In the genomic region with DNA sequence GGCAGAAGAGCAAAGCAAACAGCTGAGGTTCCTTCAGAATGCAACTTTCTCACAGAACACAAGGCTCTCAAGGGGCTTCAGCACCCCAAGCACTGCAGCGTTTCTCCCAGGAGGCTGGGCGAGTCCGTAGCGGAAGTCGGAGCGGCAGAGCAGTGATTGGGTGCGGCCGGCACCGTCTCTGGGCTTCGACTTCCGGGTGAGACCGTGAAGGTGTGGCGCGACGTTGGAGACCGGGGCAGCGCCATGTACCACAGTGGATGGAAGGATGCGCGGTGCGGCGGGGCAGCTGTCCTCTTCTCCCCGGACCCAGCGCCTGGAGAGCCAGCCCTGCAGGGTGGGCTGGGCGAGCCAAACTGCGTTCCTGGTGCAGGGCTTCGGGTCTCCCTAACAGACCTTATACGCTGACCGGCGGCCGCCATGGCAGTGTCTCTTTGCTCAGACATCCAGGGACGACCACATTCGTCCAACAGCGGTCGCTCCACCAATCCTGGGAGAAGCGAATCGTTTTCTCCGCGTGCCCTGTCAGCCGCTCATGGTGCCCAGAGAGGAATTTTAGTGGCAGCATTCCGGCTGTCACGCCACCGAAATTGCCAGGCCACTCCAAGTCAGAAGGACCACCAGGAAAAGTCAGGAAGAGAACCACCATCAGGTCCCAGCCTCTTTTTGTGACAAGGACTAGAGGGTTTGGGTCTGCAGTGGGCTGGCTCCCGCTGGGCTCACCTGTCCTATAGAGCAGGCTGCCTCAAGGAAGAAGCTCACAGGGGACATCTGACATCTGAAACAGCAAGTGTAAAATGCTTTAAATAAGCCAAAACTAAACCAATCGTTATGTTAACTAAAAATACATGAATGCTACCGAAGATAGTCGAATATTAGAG, we compare ENCODE assay signal across 8 cellular contexts. TPM values are rescaled to one million over a fixed set of nuclear protein-coding genes. Genes with fewer than 3 reads are reported as not detected.
DNase-seq lines count a peak whose midpoint lies in the region; ATAC-seq and TF ChIP-seq lines count a peak whose summit lies in the region.

No MANE protein-coding gene starts in this region.

- TF ChIP-seq EP300 in transverse colon (IDR thresholded peaks at IDR 0.05; ENCODE audit: low read depth): no peak

- H3K4me3 Mint-ChIP-seq in activated naive CD8-positive, alpha-beta T cell: peak overlapping the region; percentile 93

- no peaks in the 10 kb centered on the region for H3K9me3 ChIP-seq in cardiac muscle cell (ENCODE audit: low read depth)
- no peaks in the 10 kb centered on the region for H3K9me3 ChIP-seq in transverse colon

- H3K36me3 ChIP-seq in cardiac muscle cell (no peaks in the 10 kb centered on the region), transverse colon (no peaks in the 10 kb centered on the region)

- no peaks in the 10 kb centered on the region for H3K27me3 ChIP-seq in cardiac muscle cell
- peaks cover 7% of the 10 kb centered on the region for H3K27me3 ChIP-seq in transverse colon

- H3K4me1 ChIP-seq in cardiac muscle cell (ENCODE audit: low read depth) (peaks cover 11% of the 10 kb centered on the region), transverse colon (peaks cover 0 to 9% (median 0%) of the 10 kb centered on the region in 4 donors)

- peak overlapping the region; percentile 61 for H3K27ac Mint-ChIP-seq in activated naive CD8-positive, alpha-beta T cell

- ATAC-seq in GM19395 (IDR thresholded peaks at IDR 0.05; ENCODE audit: unreplicated experiment): peak; percentile 100
- peak; percentile 100 for ATAC-seq in HG03565 (IDR thresholded peaks at IDR 0.05; ENCODE audit: unreplicated experiment)

- peaks cover 17% of the 10 kb centered on the region for H3K9me3 Mint-ChIP-seq in activated naive CD8-positive, alpha-beta T cell (ENCODE audit: low read depth)

- peak overlapping the region; percentile 61 for H3K27ac ChIP-seq in C4-2B
- peak overlapping the region; percentile 80 for H3K27ac ChIP-seq in cardiac muscle cell
- H3K27ac ChIP-seq in transverse colon: peak overlapping the region in 3 of 4 donors; percentile 3 to 70 (median 26)

- intact Hi-C loops in posterior cingulate gyrus (cut with DNase I): loop anchor here (10.0 kb wide), 1 partner anchor 172 kb away; no protein-coding TSS in a partner anchor
- intact Hi-C loops in transverse colon (cut with DNase I; ENCODE audit: low total_unique reads): no loop called here

- peak overlapping the region; percentile 70 for H3K4me3 ChIP-seq in cardiac muscle cell
- H3K4me3 ChIP-seq in transverse colon: peak overlapping the region; percentile 35 to 66 (median 52)

- 19 to 37% methylated on average over 4 to 46 of the region's 46 CpGs for WGBS in transverse colon (ENCODE audit: low coverage in 1 of 2), 2 donors

- peaks cover 19% of the 10 kb centered on the region for H3K36me3 Mint-ChIP-seq in activated naive CD8-positive, alpha-beta T cell

- H3K27me3 Mint-ChIP-seq in activated naive CD8-positive, alpha-beta T cell: no peaks in the 10 kb centered on the region

- DNase-seq in SK-MEL-5 (ENCODE audit: low read depth, low spot score) (peak; percentile 52), cardiac muscle cell (ENCODE audit: low read depth in 1 of 2, low spot score in 1 of 2) (peak; percentile 80 to 87), posterior cingulate gyrus (peak; percentile 75 to 98 (median 90)), transverse colon (peak; percentile 82)

- no peak for TF ChIP-seq POLR2A in transverse colon (IDR thresholded peaks at IDR 0.05)

- peaks cover 24% of the 10 kb centered on the region for H3K4me1 Mint-ChIP-seq in activated naive CD8-positive, alpha-beta T cell (ENCODE audit: low read depth)

- in situ Hi-C loops in SK-MEL-5 (cut with HindIII; ENCODE audit: low pct_unique_long_range_greater_than_20kb, low sequenced_read_pairs): no loop called here
- in situ Hi-C loops in transverse colon (cut with MboI; ENCODE audit: low pct_ligation_motif_present in 1 of 4, low pct_unique_long_range_greater_than_20kb in 1 of 4, low sequenced_read_pairs in 3 of 4): no loop called here

- TF ChIP-seq CTCF in C4-2B (conservative IDR thresholded peaks at IDR 0.05): no peak
- TF ChIP-seq CTCF in cardiac muscle cell (IDR thresholded peaks at IDR 0.05; ENCODE audit: low read depth, low read length): no peak
- no peak for TF ChIP-seq CTCF in transverse colon (IDR thresholded peaks at IDR 0.05)

RNA-seq across cellular contexts. Expression of a gene that starts 20.5 kb away (rescaled TPM):
- total RNA-seq in SK-MEL-5 (2014; rRNA removed; shearing (Covaris generic)): not detected in 2 replicates
- not detected in 2 replicates for polyA plus RNA-seq in SK-MEL-5 (2015; cell fraction: cytosol; rRNA removed)
- not detected in 2 replicates for polyA plus RNA-seq in SK-MEL-5 (2015; cell fraction: nucleus; rRNA removed)
- total RNA-seq in cardiac muscle cell (1.9 and 2.2 TPM in 2 replicates), transverse colon (not detected)
- polyA plus RNA-seq in cardiac muscle cell: 1.4 and 1.6 TPM in 2 replicates

Comparison
In these comparisons a context has a peak if more than half of its experiments do, and no peak if none do; other contexts are left out.
1. Peak in every context shown above with its lines: DNase-seq, ATAC-seq, H3K4me3 ChIP-seq and H3K27ac ChIP-seq.
2. H3K27ac ChIP-seq: peak in every context shown above with its lines; median percentile 80 in cardiac muscle cell; 61 in C4-2B; 26 in transverse colon.